ENCODE assay signal across 1 cellular context in the genomic region with DNA sequence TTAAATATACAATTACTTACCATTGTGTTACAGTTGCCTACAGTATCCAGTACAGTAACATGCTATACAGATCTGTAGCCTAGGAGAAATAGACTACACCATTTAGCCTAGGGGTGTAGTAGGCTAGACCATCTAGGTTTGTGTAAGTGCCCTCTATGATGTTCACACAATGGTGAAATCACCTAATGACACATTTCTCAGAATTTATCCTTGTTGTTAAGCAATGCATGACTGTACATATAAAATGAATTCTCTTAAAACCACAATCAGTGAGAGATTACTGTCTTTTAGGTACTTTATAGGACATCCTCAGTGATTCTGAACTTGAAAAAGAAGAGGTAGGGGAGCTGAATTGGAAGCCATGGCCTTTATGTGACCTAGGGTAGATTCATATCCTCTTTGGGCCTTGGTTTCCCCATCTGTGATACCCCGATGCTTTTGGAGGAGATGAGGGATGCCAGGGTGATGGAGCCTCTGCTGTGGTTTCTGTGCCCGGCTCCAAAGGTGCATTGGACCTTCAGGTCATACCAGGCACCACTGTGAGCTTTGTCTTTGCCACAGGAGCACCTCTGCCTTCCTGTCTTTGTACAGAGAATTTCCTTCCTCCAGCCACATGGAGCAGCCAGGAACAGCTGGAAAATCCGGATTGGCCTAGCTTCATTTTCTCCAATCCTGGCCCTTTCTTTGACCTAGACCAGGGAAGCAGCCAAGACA.
TF ChIP-seq lines count a peak whose summit lies in the region.

No MANE protein-coding gene starts in this region.

TF ChIP-seq in WTC11, 78 proteins besides CTCF, POLR2A, EP300 and RAD21 (continued from another document):
- TF ChIP-seq ZNF512 (CRISPR knock-in tag; IDR thresholded peaks at IDR 0.05; ENCODE audit: borderline replicate concordance), result no peak
